In genomic region chr9:70673844-70674243, GRCh38 we compare ENCODE assay signal across 8 cellular contexts.
"Had no signal": no experiment of that assay in that cellular context is flagged by ENCODE, and none has a peak within 500 bp of the region (broad histone marks: within the 10 kb centered on the region; RNA-seq: fewer than 3 reads in every experiment).

No MANE protein-coding gene starts in this region.

- DNase-seq: GDM1, GF-D8 had no signal

- H3K4me3 ChIP-seq: GM12878 had no signal

- ATAC-seq: GM12878 had no signal

- FAIRE-seq: G401.6, GM12878, GM12891, GM12892, GM18507, GM19239 had no signal
